In the genomic region with DNA sequence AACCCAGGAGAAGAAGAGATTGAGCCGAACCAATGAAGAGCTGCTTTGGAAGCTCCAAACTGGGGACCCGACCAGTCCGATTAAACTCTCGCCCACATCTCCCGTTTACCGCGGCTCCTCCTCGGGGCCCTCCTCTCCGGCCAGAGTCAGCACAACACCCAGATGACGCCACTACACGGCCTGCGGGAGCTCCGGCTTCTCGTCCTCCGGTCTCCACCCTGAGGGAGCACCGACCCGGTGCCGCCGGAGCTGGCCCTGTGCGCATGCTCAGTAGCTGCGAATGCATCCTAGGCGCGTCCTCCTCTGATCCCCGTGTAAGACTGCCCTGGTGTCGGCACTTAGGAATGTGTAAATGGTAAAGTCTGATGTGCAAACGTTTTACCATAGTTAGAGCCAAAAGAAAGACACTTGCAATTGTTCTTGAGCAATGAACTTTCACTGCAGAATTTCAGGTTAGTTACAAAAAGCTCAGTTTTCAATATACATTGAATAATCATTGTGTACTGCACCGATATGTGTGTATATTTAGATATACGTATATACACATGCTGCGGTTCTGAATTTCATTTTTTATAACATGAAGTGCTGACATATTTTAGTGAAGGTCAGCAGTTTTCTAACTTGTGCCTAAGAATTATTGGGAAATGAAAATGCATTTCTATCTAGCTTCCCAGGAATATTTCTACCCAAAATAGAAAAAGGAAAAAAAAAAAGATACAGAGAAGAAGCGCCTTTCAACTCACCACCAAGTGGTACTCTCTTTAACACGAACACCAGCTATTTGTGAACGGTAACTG, we compare ENCODE assay signal across 14 cellular contexts.
DNase-seq lines count a peak whose midpoint lies in the region; FAIRE-seq and TF ChIP-seq lines count a peak whose summit lies in the region.
"Had no signal": no experiment of that assay in that cellular context is flagged by ENCODE, and none has a peak within 500 bp of the region (broad histone marks: within the 10 kb centered on the region; RNA-seq: fewer than 3 reads in every experiment).

No MANE protein-coding gene starts in this region.

- H2BK15ac ChIP-seq in neuronal stem cell (ENCODE audit: low read length) = no peak overlapping the region

- H2BK12ac ChIP-seq in neuronal stem cell (ENCODE audit: low read length) = no peak overlapping the region

- H3K27ac ChIP-seq in neuronal stem cell (replicated peaks; ENCODE audit: low read length) = no peak overlapping the region
- H3K27ac ChIP-seq: left lung, prostate gland, thyroid gland had no signal

- H3K4me1 ChIP-seq in neuronal stem cell (ENCODE audit: control insufficient read depth in 2 of 2, insufficient read depth in 1 of 2, low read depth in 1 of 2, low read length in 2 of 2) = peaks cover 0 to 1% of the 10 kb centered on the region in 2 donors
- H3K4me1 ChIP-seq: left lung, prostate gland had no signal

- no peak overlapping the region for H3K4me2 ChIP-seq in neuronal stem cell (ENCODE audit: insufficient read depth, low read length, poor library complexity, severe bottlenecking)

- no peak overlapping the region for H4K91ac ChIP-seq in neuronal stem cell (ENCODE audit: low read depth, low read length, poor library complexity)

- no peak overlapping the region for H3K14ac ChIP-seq in neuronal stem cell (ENCODE audit: low read length)

- peak overlapping the region; percentile 20 for H3K18ac ChIP-seq in neuronal stem cell (ENCODE audit: low read length)

- no peak overlapping the region for H2BK120ac ChIP-seq in neuronal stem cell (ENCODE audit: low read depth, low read length)

- H4K8ac ChIP-seq in neuronal stem cell (ENCODE audit: low read depth, low read length) = no peak overlapping the region

- no peak overlapping the region for H2AFZ ChIP-seq in neuronal stem cell (ENCODE audit: low read length)

- no peak overlapping the region for H3K9ac ChIP-seq in neuronal stem cell (ENCODE audit: low read depth, low read length, poor library complexity)

- intact Hi-C loops in cardiac septum (cut with DNase I) = no loop called here

- H2BK5ac ChIP-seq in neuronal stem cell (ENCODE audit: low read length) = no peak overlapping the region

- no peak overlapping the region for H3K23ac ChIP-seq in neuronal stem cell (ENCODE audit: low read depth, low read length, poor library complexity)

- no peak overlapping the region for H3K4ac ChIP-seq in neuronal stem cell (ENCODE audit: low read length)

- no peak overlapping the region for H2AK5ac ChIP-seq in neuronal stem cell (ENCODE audit: low read depth, low read length)

- DNase-seq in EH (ENCODE audit: low read depth) = peak; percentile 26
- DNase-seq in NCI-H2227 (lab: John Stamatoyannopoulos, UW; ENCODE audit: unreplicated experiment) = peak; percentile 72
- DNase-seq in germinal center (ENCODE audit: low spot score) = peak; percentile 25
- no peak for DNase-seq in neuronal stem cell (ENCODE audit: low spot score)
- DNase-seq in D721Med (ENCODE audit: insufficient read length, low spot score) = no peak
- no peak for DNase-seq in pons (ENCODE audit: low spot score)
- DNase-seq in cardiac septum (ENCODE audit: low spot score) = no peak
- DNase-seq: activated naive CD4-positive, alpha-beta T cell treated with anti-CD3 and anti-CD28 coated beads for 36 hours; DND-41; KG1; thyroid gland had no signal

- FAIRE-seq in D721Med (lab: Jason Lieb, UNC) = no peak
- FAIRE-seq: endometrium had no signal

- H3K27me3 ChIP-seq in neuronal stem cell (ENCODE audit: control insufficient read depth in 3 of 3, insufficient read depth in 3 of 3, low read depth in 1 of 3, low read length in 3 of 3) = peaks cover 0 to 3% (median 0%) of the 10 kb centered on the region in 3 experiments
- H3K27me3 ChIP-seq: thyroid gland had no signal

- no peaks in the 10 kb centered on the region for H3K79me1 ChIP-seq in neuronal stem cell (ENCODE audit: low read depth, low read length)

- no CpG with 5 or more reads among the region's 32 CpGs for WGBS in neuronal stem cell (ENCODE audit: extremely low coverage in 2 of 2, insufficient read length in 2 of 2, insufficient replicate concordance in 1 of 2), 2 donors

- H3K36me3 ChIP-seq in neuronal stem cell (replicated peaks in 1 of 2; ENCODE audit: control insufficient read depth in 2 of 2, insufficient read depth in 2 of 2, low read length in 2 of 2) = no peaks in the 10 kb centered on the region
- H3K36me3 ChIP-seq: left lung, prostate gland, thyroid gland had no signal

- H3K9me3 ChIP-seq in neuronal stem cell (replicated peaks in 1 of 2; ENCODE audit: control insufficient read depth in 2 of 2, insufficient read depth in 1 of 2, low read depth in 1 of 2, low read length in 2 of 2) = no peaks in the 10 kb centered on the region
- H3K9me3 ChIP-seq: left lung, prostate gland, thyroid gland had no signal

- no peak for TF ChIP-seq CTCF in D721Med (IDR thresholded peaks at IDR 0.05; ENCODE audit: insufficient read depth, missing control alignments)

- no peak overlapping the region for H3K4me3 ChIP-seq in neuronal stem cell (ENCODE audit: low read length in 2 of 2)
- H3K4me3 ChIP-seq: left lung, prostate gland, thyroid gland had no signal

Comparison
In these comparisons a context has a peak if more than half of its experiments do, and no peak if none do; other contexts are left out.
1. DNase-seq: peak in EH (single experiment), NCI-H2227 (single experiment) and germinal center (single experiment); none in neuronal stem cell (single experiment), D721Med (single experiment), pons (single experiment) and cardiac septum (single experiment).